Comparison of ENCODE assay signal across 10 cellular contexts in genomic region chr3:172627057-172627809, GRCh38.
DNase-seq lines count a peak whose midpoint lies in the region; ATAC-seq, FAIRE-seq and TF ChIP-seq lines count a peak whose summit lies in the region.
"Had no signal": no experiment of that assay in that cellular context is flagged by ENCODE, and none has a peak within 500 bp of the region (broad histone marks: within the 10 kb centered on the region; RNA-seq: fewer than 3 reads in every experiment).

No MANE protein-coding gene starts in this region.

- no peak overlapping the region for H3K27ac Mint-ChIP-seq in astrocyte (ENCODE audit: unreplicated experiment)

- WGBS in heart left ventricle, 4 donors: 55 to 75% (median 61%) methylated on average over 5 of the region's 5 CpGs
- WGBS in suprapubic skin: 61% methylated on average over 5 of the region's 5 CpGs

- no peak overlapping the region for H3K4me3 Mint-ChIP-seq in astrocyte (ENCODE audit: unreplicated experiment)

- H3K9me3 Mint-ChIP-seq in astrocyte (ENCODE audit: unreplicated experiment): no peaks in the 10 kb centered on the region

- ATAC-seq in heart left ventricle (peak in 2 of 4 donors; percentile 42 to 73), HG03457 (IDR thresholded peaks at IDR 0.05; ENCODE audit: unreplicated experiment) (no peak), GM18502 (IDR thresholded peaks at IDR 0.05; ENCODE audit: poor library complexity, unreplicated experiment) (no peak)

- no peaks in the 10 kb centered on the region for H3K36me3 Mint-ChIP-seq in astrocyte (ENCODE audit: low read depth, unreplicated experiment)

- H3K4me1 Mint-ChIP-seq in astrocyte (ENCODE audit: low read depth, unreplicated experiment): peaks cover 14% of the 10 kb centered on the region

- H3K4me3 ChIP-seq in astrocyte (ENCODE audit: insufficient read depth, low read depth, low read length) (no peak overlapping the region), heart left ventricle (no peak overlapping the region), suprapubic skin (no peak overlapping the region)
- H3K4me3 ChIP-seq: psoas muscle had no signal

- H3K4me2 ChIP-seq in astrocyte (ENCODE audit: low read length): no peak overlapping the region

- TF ChIP-seq POLR2A in heart left ventricle (IDR thresholded peaks at IDR 0.05) (no peak), suprapubic skin (IDR thresholded peaks at IDR 0.05) (no peak)

- H2AFZ ChIP-seq in astrocyte (ENCODE audit: low read depth, low read length): no peak overlapping the region

- intact Hi-C loops in heart left ventricle (cut with DNase I): no loop called here

- peak; percentile 66 for DNase-seq in DMS 273 (lab: John Stamatoyannopoulos, UW; ENCODE audit: unreplicated experiment)
- no peak for DNase-seq in DMS 273 treated with DMSO at 0.1 percent for 48 hours (lab: John Stamatoyannopoulos, UW)
- peak; percentile 49 for DNase-seq in astrocyte (ENCODE audit: low read depth)
- no peak for DNase-seq in heart left ventricle
- no peak for DNase-seq in suprapubic skin (ENCODE audit: low spot score in 2 of 2)
- DNase-seq in COLO668 (lab: John Stamatoyannopoulos, UW; ENCODE audit: unreplicated experiment): no peak

- H3K36me3 ChIP-seq in astrocyte (ENCODE audit: insufficient read depth, low read length) (peaks cover 4% of the 10 kb centered on the region), heart left ventricle (peaks cover 0 to 5% (median 0%) of the 10 kb centered on the region in 9 donors), suprapubic skin (no peaks in the 10 kb centered on the region)

- TF ChIP-seq CTCF in astrocyte (IDR thresholded peaks at IDR 0.05; ENCODE audit: insufficient read depth, low read depth, low read length) (no peak), heart left ventricle (IDR thresholded peaks at IDR 0.05) (no peak), suprapubic skin (IDR thresholded peaks at IDR 0.05) (no peak)

- H3K9ac ChIP-seq in astrocyte (ENCODE audit: low read length): no peak overlapping the region

- H3K9me3 ChIP-seq in astrocyte (ENCODE audit: insufficient read depth, low read depth, low read length) (no peaks in the 10 kb centered on the region), heart left ventricle (no peaks in the 10 kb centered on the region), suprapubic skin (no peaks in the 10 kb centered on the region)
- H3K9me3 ChIP-seq: psoas muscle had no signal

- H3K27me3 ChIP-seq in astrocyte (ENCODE audit: insufficient read depth, low read length) (no peaks in the 10 kb centered on the region), heart left ventricle (no peaks in the 10 kb centered on the region), suprapubic skin (no peaks in the 10 kb centered on the region)

- FAIRE-seq in astrocyte (lab: Jason Lieb, UNC): no peak

- H3K27ac ChIP-seq in astrocyte (ENCODE audit: low read depth, low read length) (peak overlapping the region; percentile 18), heart left ventricle (peak overlapping the region in 8 of 12 donors; percentile 11 to 44 (median 35)), suprapubic skin (peak overlapping the region; percentile 50)
- H3K27ac ChIP-seq: 22Rv1, psoas muscle had no signal

- H3K27me3 Mint-ChIP-seq in astrocyte (ENCODE audit: low read depth, unreplicated experiment): no peaks in the 10 kb centered on the region

- H4K20me1 ChIP-seq in astrocyte (ENCODE audit: insufficient read depth, low read length): no peaks in the 10 kb centered on the region

- H3K79me2 ChIP-seq in astrocyte (ENCODE audit: insufficient read depth, low read length): no peaks in the 10 kb centered on the region

- H3K4me1 ChIP-seq in astrocyte (ENCODE audit: insufficient read depth, low read length): peaks cover 16% of the 10 kb centered on the region
- H3K4me1 ChIP-seq in heart left ventricle: peaks cover 0 to 45% (median 8%) of the 10 kb centered on the region in 12 donors
- H3K4me1 ChIP-seq in suprapubic skin: peaks cover 23% of the 10 kb centered on the region
- H3K4me1 ChIP-seq: psoas muscle had no signal

- TF ChIP-seq EP300 in suprapubic skin (IDR thresholded peaks at IDR 0.05): no peak

Comparison
In these comparisons a context has a peak if more than half of its experiments do, and no peak if none do; other contexts are left out.
1. DNase-seq: peak in DMS 273 (single experiment) and astrocyte (single experiment); none in DMS 273 treated with DMSO at 0.1 percent for 48 hours (single experiment), heart left ventricle (0 of 5), suprapubic skin (0 of 2) and COLO668 (single experiment).
2. Peak in every context shown above with its lines, with median percentiles within 50 percentile points of each other: H3K27ac ChIP-seq.